Comparison of ENCODE assay signal across 21 cellular contexts in genomic region chr7:18189495-18190126, GRCh38.
DNase-seq lines count a peak whose midpoint lies in the region; ATAC-seq, FAIRE-seq and TF ChIP-seq lines count a peak whose summit lies in the region.
"Had no signal": no experiment of that assay in that cellular context is flagged by ENCODE, and none has a peak within 500 bp of the region (broad histone marks: within the 10 kb centered on the region; RNA-seq: fewer than 3 reads in every experiment).

No MANE protein-coding gene starts in this region.

- H3K4me2 ChIP-seq in GM12878 (ENCODE audit: control insufficient read depth, insufficient read depth) (no peak overlapping the region), PC-3 (ENCODE audit: low read length) (no peak overlapping the region)
- H3K4me2 ChIP-seq: BLaER1 had no signal

- H3K9me3 ChIP-seq in GM12878 (replicated peaks; ENCODE audit: control insufficient read depth, insufficient read depth, low read length) (no peaks in the 10 kb centered on the region), PC-3 (ENCODE audit: low read length) (no peaks in the 10 kb centered on the region)
- H3K9me3 ChIP-seq in CD8-positive, alpha-beta memory T cell (ENCODE audit: low read length), result no peaks in the 10 kb centered on the region
- H3K9me3 ChIP-seq: BLaER1 had no signal

- H2AFZ ChIP-seq in GM12878 (ENCODE audit: control insufficient read depth, low read depth, low read length) (no peak overlapping the region), PC-3 (ENCODE audit: low read length) (no peak overlapping the region)

- no peak for TF ChIP-seq CTCF in GM12878 (IDR thresholded peaks at IDR 0.05 in 2 of 3, conservative IDR thresholded peaks at IDR 0.05 in 1 of 3; ENCODE audit: control insufficient read depth in 2 of 3, extremely low read depth in 1 of 3, insufficient read depth in 1 of 3, low read depth in 3 of 3, low read length in 3 of 3)
- no peak for TF ChIP-seq CTCF in natural killer cell (IDR thresholded peaks at IDR 0.05)
- no peak for TF ChIP-seq CTCF in PC-3 (conservative IDR thresholded peaks at IDR 0.05; ENCODE audit: low read depth, low read length)

- BruUV-seq in GM12878 (replicated peaks; lab: Mats Ljungman, UMichigan) (no TSS peak), PC-3 (replicated peaks; lab: Mats Ljungman, UMichigan) (no TSS peak)

- in situ Hi-C loops in GM12878 (cut with MboI), result no loop called here

- H3K4me1 ChIP-seq in GM12878 (ENCODE audit: control insufficient read depth, insufficient read depth, low read length), result no peaks in the 10 kb centered on the region
- no peaks in the 10 kb centered on the region for H3K4me1 ChIP-seq in CD8-positive, alpha-beta memory T cell (ENCODE audit: insufficient read depth, low read length)
- no peaks in the 10 kb centered on the region for H3K4me1 ChIP-seq in PC-3 (ENCODE audit: insufficient read depth, low read length)
- H3K4me1 ChIP-seq: BLaER1 had no signal

- H4K20me1 ChIP-seq in GM12878 (ENCODE audit: control insufficient read depth, insufficient read depth), result no peaks in the 10 kb centered on the region
- H4K20me1 ChIP-seq in PC-3 (ENCODE audit: low read length), result no peaks in the 10 kb centered on the region
- H4K20me1 ChIP-seq: BLaER1 had no signal

- peak overlapping the region in 1 of 2 donors; percentile 32 for H3K27ac Mint-ChIP-seq in effector memory CD8-positive, alpha-beta T cell
- H3K27ac Mint-ChIP-seq in natural killer cell, result peak overlapping the region; percentile 64 to 70
- H3K27ac Mint-ChIP-seq in CD8-positive, alpha-beta memory T cell, result no peak overlapping the region
- H3K27ac Mint-ChIP-seq: CD4-positive, CD25-positive, alpha-beta regulatory T cell; CD8-positive, alpha-beta T cell; H9 had no signal

- H3K4me3 ChIP-seq in GM12878, result no peak overlapping the region
- H3K4me3 ChIP-seq in CD8-positive, alpha-beta memory T cell (ENCODE audit: low read length), result no peak overlapping the region
- no peak overlapping the region for H3K4me3 ChIP-seq in PC-3 (ENCODE audit: low read length)
- H3K4me3 ChIP-seq in H7 (ENCODE audit: insufficient read depth, low read depth, low read length), result no peak overlapping the region
- H3K4me3 ChIP-seq: BLaER1 had no signal

- TF ChIP-seq POLR2A in GM12878 (IDR thresholded peaks at IDR 0.05; ENCODE audit: low read depth, low read length), result no peak

- peak overlapping the region in 1 of 2 donors; percentile 27 for H3K4me3 Mint-ChIP-seq in effector memory CD8-positive, alpha-beta T cell
- peak overlapping the region; percentile 37 for H3K4me3 Mint-ChIP-seq in natural killer cell
- no peak overlapping the region for H3K4me3 Mint-ChIP-seq in CD8-positive, alpha-beta memory T cell
- H3K4me3 Mint-ChIP-seq: CD4-positive, CD25-positive, alpha-beta regulatory T cell; CD8-positive, alpha-beta T cell had no signal

- RAD21 ChIA-PET in GM12878 (lab: Charles Lee; ENCODE audit: unreplicated experiment), result no interaction called here

- ATAC-seq in GM12878, result no peak
- ATAC-seq in effector memory CD8-positive, alpha-beta T cell (replicated peaks), result peak; percentile 79
- peak; percentile 94 to 98 (median 95) for ATAC-seq in natural killer cell
- ATAC-seq in PC-3, result no peak
- ATAC-seq: CD8-positive, alpha-beta T cell; HCT116 had no signal

- SMC1A ChIA-PET in GM12878 (lab: Charles Lee; ENCODE audit: uncharacterized antibody, unreplicated experiment), result interaction anchor here (1.0 kb wide), 1 partner anchor 28 kb away, joined by 3 read pairs; no protein-coding TSS in a partner anchor

- POLR2A ChIA-PET in GM12878 (lab: Charles Lee) (no interaction called here), PC-3 (lab: Charles Lee; ENCODE audit: unreplicated experiment) (no interaction called here)
- POLR2A ChIA-PET in CD8-positive, alpha-beta memory T cell (lab: Charles Lee), result no interaction called here

- H3K9ac ChIP-seq in GM12878 (ENCODE audit: control insufficient read depth, insufficient read depth, low read length) (no peak overlapping the region), PC-3 (ENCODE audit: low read length) (no peak overlapping the region)
- H3K9ac ChIP-seq: BLaER1 had no signal

- no peaks in the 10 kb centered on the region for H3F3A ChIP-seq in PC-3 (ENCODE audit: low read length, unreplicated experiment)

- no peaks in the 10 kb centered on the region for H3K36me3 ChIP-seq in GM12878 (ENCODE audit: control insufficient read depth in 2 of 2, insufficient read depth in 2 of 2, low read length in 1 of 2)
- H3K36me3 ChIP-seq in CD8-positive, alpha-beta memory T cell (ENCODE audit: insufficient read depth, low read length), result no peaks in the 10 kb centered on the region
- H3K36me3 ChIP-seq in PC-3 (ENCODE audit: low read depth, low read length), result no peaks in the 10 kb centered on the region
- H3K36me3 ChIP-seq in H7 (replicated peaks; ENCODE audit: control insufficient read depth, insufficient read depth, low read length), result no peaks in the 10 kb centered on the region
- H3K36me3 ChIP-seq: BLaER1 had no signal

- FAIRE-seq in GM12878 (lab: Jason Lieb, UNC), result no peak
- FAIRE-seq: D721Med, GM12891, GM18507 had no signal

- DNase-seq in GM12878 (ENCODE audit: low read depth, low spot score) (no peak), natural killer cell (no peak), PC-3 (no peak), H7 (no peak), HPDE6-E6E7 (ENCODE audit: extremely low spot score) (no peak)
- peak in 1 of 3 experiments; percentile 26 for DNase-seq in effector memory CD8-positive, alpha-beta T cell
- DNase-seq in CD8-positive, alpha-beta memory T cell, result no peak
- DNase-seq: CD4-positive, CD25-positive, alpha-beta regulatory T cell; CD8-positive, alpha-beta T cell; DMS 273 treated with DMSO at 0.1 percent for 48 hours; DMS79; EL; GDM1; GOT3; H9 had no signal

- no peaks in the 10 kb centered on the region for H3K27me3 Mint-ChIP-seq in effector memory CD8-positive, alpha-beta T cell
- no peaks in the 10 kb centered on the region for H3K27me3 Mint-ChIP-seq in natural killer cell (ENCODE audit: low read depth in 2 of 2)
- H3K27me3 Mint-ChIP-seq in CD8-positive, alpha-beta memory T cell, result peaks cover 0 to 3% of the 10 kb centered on the region in 2 donors
- H3K27me3 Mint-ChIP-seq: CD4-positive, CD25-positive, alpha-beta regulatory T cell had no signal

- no peaks in the 10 kb centered on the region for H3K9me2 ChIP-seq in PC-3 (replicated peaks; ENCODE audit: low read length)

- intact Hi-C loops in GM12878 (cut with micrococcal nuclease; ENCODE audit: unreplicated experiment) (no loop called here), natural killer cell (cut with micrococcal nuclease) (no loop called here), PC-3 (cut with micrococcal nuclease) (no loop called here)

- CTCF ChIA-PET in GM12878 (lab: Yijun Ruan, JAX), result no interaction called here
- CTCF ChIA-PET in CD8-positive, alpha-beta memory T cell (lab: Charles Lee), result no interaction called here
- CTCF ChIA-PET in PC-3 (lab: Charles Lee), result no interaction called here

- no peaks in the 10 kb centered on the region for H3K36me3 Mint-ChIP-seq in effector memory CD8-positive, alpha-beta T cell (ENCODE audit: insufficient read depth)
- H3K36me3 Mint-ChIP-seq in natural killer cell, result no peaks in the 10 kb centered on the region
- H3K36me3 Mint-ChIP-seq in CD8-positive, alpha-beta memory T cell, result no peaks in the 10 kb centered on the region
- H3K36me3 Mint-ChIP-seq: CD4-positive, CD25-positive, alpha-beta regulatory T cell; CD8-positive, alpha-beta T cell had no signal

- H3K27me3 ChIP-seq in GM12878 (replicated peaks in 1 of 2; ENCODE audit: control insufficient read depth in 2 of 2, insufficient read depth in 2 of 2, low read length in 1 of 2) (no peaks in the 10 kb centered on the region), PC-3 (ENCODE audit: low read length) (no peaks in the 10 kb centered on the region), H7 (ENCODE audit: control insufficient read depth, insufficient read depth, low read length) (no peaks in the 10 kb centered on the region)
- H3K27me3 ChIP-seq in CD8-positive, alpha-beta memory T cell (ENCODE audit: insufficient read depth, low read length, poor library complexity, severe bottlenecking), result no peaks in the 10 kb centered on the region
- H3K27me3 ChIP-seq: BLaER1 had no signal

- H3K9me3 Mint-ChIP-seq in effector memory CD8-positive, alpha-beta T cell, result no peaks in the 10 kb centered on the region
- H3K9me3 Mint-ChIP-seq in natural killer cell, result peaks cover 0 to 2% of the 10 kb centered on the region in 2 donors
- H3K9me3 Mint-ChIP-seq in CD8-positive, alpha-beta memory T cell, result peaks cover 0 to 6% (median 0%) of the 10 kb centered on the region in 5 donors
- H3K9me3 Mint-ChIP-seq: CD8-positive, alpha-beta T cell had no signal

- peaks cover 0 to 5% of the 10 kb centered on the region in 2 donors for H3K4me1 Mint-ChIP-seq in effector memory CD8-positive, alpha-beta T cell (ENCODE audit: low read depth in 2 of 2)
- H3K4me1 Mint-ChIP-seq in natural killer cell, result peaks cover 6% of the 10 kb centered on the region in 2 donors
- H3K4me1 Mint-ChIP-seq in CD8-positive, alpha-beta memory T cell, result peaks cover 0 to 8% (median 0%) of the 10 kb centered on the region in 3 donors
- H3K4me1 Mint-ChIP-seq: CD4-positive, CD25-positive, alpha-beta regulatory T cell; H9 had no signal

- WGBS in GM12878 (ENCODE audit: insufficient coverage, insufficient replicate concordance, low lambda C conversion rate, missing lambda C conversion rate), result under 1% methylated on average over 5 of the region's 5 CpGs

- TF ChIP-seq EP300 in GM12878 (IDR thresholded peaks at IDR 0.05; ENCODE audit: borderline replicate concordance in 1 of 2, control insufficient read depth in 1 of 2, low read depth in 2 of 2, low read length in 2 of 2), result no peak

- no peak overlapping the region for H3K27ac ChIP-seq in GM12878 (ENCODE audit: control insufficient read depth, insufficient read depth)
- no peak overlapping the region for H3K27ac ChIP-seq in CD8-positive, alpha-beta memory T cell (ENCODE audit: low read depth, low read length)
- H3K27ac ChIP-seq in PC-3 (ENCODE audit: low read length), result no peak overlapping the region
- H3K27ac ChIP-seq: BLaER1, C4-2B had no signal

- no peaks in the 10 kb centered on the region for H3K79me2 ChIP-seq in GM12878 (ENCODE audit: control insufficient read depth, insufficient read depth, low read length)
- no peaks in the 10 kb centered on the region for H3K79me2 ChIP-seq in PC-3 (ENCODE audit: low read length)

- TF ChIP-seq RAD21 in GM12878 (IDR thresholded peaks at IDR 0.05; ENCODE audit: insufficient read depth, low read depth, low read length), result no peak

TF ChIP-seq in GM12878, 131 proteins besides CTCF, POLR2A, EP300 and RAD21:
- TF ChIP-seq MTA2 (IDR thresholded peaks at IDR 0.05; ENCODE audit: low read depth) (peak; percentile 40; the same call in 1 of the 2 replicates), BHLHE40 (IDR thresholded peaks at IDR 0.05; ENCODE audit: borderline replicate concordance in 1 of 2, low read depth in 2 of 2, low read length in 1 of 2) (peak in 1 of 2 experiments; percentile 18; a peak in 1 of 4 replicates), SREBF1 (IDR thresholded peaks at IDR 0.05; ENCODE audit: low read length) (no peak)

Comparison
In these comparisons a context has a peak if more than half of its experiments do, and no peak if none do; other contexts are left out.
1. ATAC-seq: peak in effector memory CD8-positive, alpha-beta T cell (single experiment) and natural killer cell (3 of 3); none in GM12878 (single experiment) and PC-3 (single experiment).
2. H3K27ac Mint-ChIP-seq: peak in natural killer cell (2 of 2); none in CD8-positive, alpha-beta memory T cell (0 of 8).